ENCODE assay signal across 27 cellular contexts in the genomic region with DNA sequence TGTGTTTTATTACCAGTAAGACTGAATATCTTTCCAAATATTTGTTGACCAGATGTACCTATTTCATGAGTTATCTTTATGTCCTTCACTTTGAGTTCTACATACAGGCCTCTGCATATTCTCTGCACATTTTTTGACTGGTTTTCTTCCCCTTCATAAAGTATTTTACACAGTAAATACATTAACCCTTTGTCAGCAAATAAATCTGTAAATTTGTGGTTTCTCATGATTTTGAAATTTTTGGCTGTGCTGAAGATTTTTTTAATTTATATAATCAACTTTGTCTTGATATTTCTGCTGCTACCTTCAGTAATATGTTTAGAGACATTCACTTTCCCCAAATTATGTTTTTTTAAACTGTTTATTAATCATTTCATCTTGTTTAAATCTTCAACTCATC.
"Had no signal": no experiment of that assay in that cellular context is flagged by ENCODE, and none has a peak within 500 bp of the region (broad histone marks: within the 10 kb centered on the region; RNA-seq: fewer than 3 reads in every experiment).

No MANE protein-coding gene starts in this region.

- FAIRE-seq: endometrium, islet of Langerhans, keratinocyte had no signal

- H3K27ac Mint-ChIP-seq: dendritic cell treated with granulocyte-macrophage colony-stimulating factor and Interleukin-4, amounts not matched to agents 40 ng/mL and 50 ng/mL, for 4 days; effector memory CD8-positive, alpha-beta T cell; endodermal cell; mesothelial cell of epicardium had no signal

- H3K36me3 Mint-ChIP-seq: mesothelial cell of epicardium had no signal

- H3K4me1 ChIP-seq: colonic mucosa, esophagus squamous epithelium, gastrocnemius medialis, heart right ventricle, left lung had no signal

- H3K4me3 ChIP-seq: colonic mucosa, esophagus squamous epithelium, gastrocnemius medialis, heart right ventricle, left lung, lower lobe of right lung, mucosa of descending colon had no signal

- H3K27me3 ChIP-seq: colonic mucosa, esophagus squamous epithelium, gastrocnemius medialis, left lung had no signal

- ATAC-seq: effector memory CD8-positive, alpha-beta T cell; esophagus mucosa; gastrocnemius medialis; heart right ventricle; left cardiac atrium; left lung; left ventricle myocardium superior; lower lobe of right lung; mucosa of descending colon had no signal

- H3K9me3 Mint-ChIP-seq: dendritic cell treated with granulocyte-macrophage colony-stimulating factor and Interleukin-4, amounts not matched to agents 40 ng/mL and 50 ng/mL, for 4 days; endodermal cell; mesothelial cell of epicardium had no signal

- H3K27me3 Mint-ChIP-seq: effector memory CD8-positive, alpha-beta T cell had no signal

- H3K36me3 ChIP-seq: colonic mucosa, esophagus squamous epithelium, gastrocnemius medialis, heart right ventricle, left lung, lower lobe of right lung had no signal

- H3K4me1 Mint-ChIP-seq: endodermal cell, mesothelial cell of epicardium had no signal

- DNase-seq: colonic mucosa; cortex of kidney; effector CD8-positive, alpha-beta T cell; effector memory CD8-positive, alpha-beta T cell; endodermal cell; erythroblast; esophagus squamous epithelium; foreskin fibroblast; foreskin melanocyte; gastrocnemius medialis; glutamatergic neuron; head of caudate nucleus; heart right ventricle; hippocampal formation; left cardiac atrium; left lung; left ventricle myocardium superior; lower lobe of right lung; mesenchymal stem cell; mucosa of descending colon had no signal

- H3K27ac ChIP-seq: colonic mucosa, epithelial cell of prostate, esophagus squamous epithelium, gastrocnemius medialis, heart right ventricle, left lung, lower lobe of right lung had no signal

- H3K4me3 Mint-ChIP-seq: dendritic cell treated with granulocyte-macrophage colony-stimulating factor and Interleukin-4, amounts not matched to agents 40 ng/mL and 50 ng/mL, for 4 days; effector memory CD8-positive, alpha-beta T cell; endodermal cell; mesothelial cell of epicardium had no signal

- H3K9me3 ChIP-seq: colonic mucosa, esophagus squamous epithelium, gastrocnemius medialis, heart right ventricle, left lung, lower lobe of right lung, mucosa of descending colon had no signal
